In genomic region chr1:168693197-168693871, GRCh38 we compare ENCODE assay signal across 1 cellular context.
TF ChIP-seq lines count a peak whose summit lies in the region.

No MANE protein-coding gene starts in this region.

TF ChIP-seq in HepG2, 621 proteins besides CTCF, POLR2A, EP300 and RAD21 (continued from another document and continues in another):
- TF ChIP-seq, protein P1, sequence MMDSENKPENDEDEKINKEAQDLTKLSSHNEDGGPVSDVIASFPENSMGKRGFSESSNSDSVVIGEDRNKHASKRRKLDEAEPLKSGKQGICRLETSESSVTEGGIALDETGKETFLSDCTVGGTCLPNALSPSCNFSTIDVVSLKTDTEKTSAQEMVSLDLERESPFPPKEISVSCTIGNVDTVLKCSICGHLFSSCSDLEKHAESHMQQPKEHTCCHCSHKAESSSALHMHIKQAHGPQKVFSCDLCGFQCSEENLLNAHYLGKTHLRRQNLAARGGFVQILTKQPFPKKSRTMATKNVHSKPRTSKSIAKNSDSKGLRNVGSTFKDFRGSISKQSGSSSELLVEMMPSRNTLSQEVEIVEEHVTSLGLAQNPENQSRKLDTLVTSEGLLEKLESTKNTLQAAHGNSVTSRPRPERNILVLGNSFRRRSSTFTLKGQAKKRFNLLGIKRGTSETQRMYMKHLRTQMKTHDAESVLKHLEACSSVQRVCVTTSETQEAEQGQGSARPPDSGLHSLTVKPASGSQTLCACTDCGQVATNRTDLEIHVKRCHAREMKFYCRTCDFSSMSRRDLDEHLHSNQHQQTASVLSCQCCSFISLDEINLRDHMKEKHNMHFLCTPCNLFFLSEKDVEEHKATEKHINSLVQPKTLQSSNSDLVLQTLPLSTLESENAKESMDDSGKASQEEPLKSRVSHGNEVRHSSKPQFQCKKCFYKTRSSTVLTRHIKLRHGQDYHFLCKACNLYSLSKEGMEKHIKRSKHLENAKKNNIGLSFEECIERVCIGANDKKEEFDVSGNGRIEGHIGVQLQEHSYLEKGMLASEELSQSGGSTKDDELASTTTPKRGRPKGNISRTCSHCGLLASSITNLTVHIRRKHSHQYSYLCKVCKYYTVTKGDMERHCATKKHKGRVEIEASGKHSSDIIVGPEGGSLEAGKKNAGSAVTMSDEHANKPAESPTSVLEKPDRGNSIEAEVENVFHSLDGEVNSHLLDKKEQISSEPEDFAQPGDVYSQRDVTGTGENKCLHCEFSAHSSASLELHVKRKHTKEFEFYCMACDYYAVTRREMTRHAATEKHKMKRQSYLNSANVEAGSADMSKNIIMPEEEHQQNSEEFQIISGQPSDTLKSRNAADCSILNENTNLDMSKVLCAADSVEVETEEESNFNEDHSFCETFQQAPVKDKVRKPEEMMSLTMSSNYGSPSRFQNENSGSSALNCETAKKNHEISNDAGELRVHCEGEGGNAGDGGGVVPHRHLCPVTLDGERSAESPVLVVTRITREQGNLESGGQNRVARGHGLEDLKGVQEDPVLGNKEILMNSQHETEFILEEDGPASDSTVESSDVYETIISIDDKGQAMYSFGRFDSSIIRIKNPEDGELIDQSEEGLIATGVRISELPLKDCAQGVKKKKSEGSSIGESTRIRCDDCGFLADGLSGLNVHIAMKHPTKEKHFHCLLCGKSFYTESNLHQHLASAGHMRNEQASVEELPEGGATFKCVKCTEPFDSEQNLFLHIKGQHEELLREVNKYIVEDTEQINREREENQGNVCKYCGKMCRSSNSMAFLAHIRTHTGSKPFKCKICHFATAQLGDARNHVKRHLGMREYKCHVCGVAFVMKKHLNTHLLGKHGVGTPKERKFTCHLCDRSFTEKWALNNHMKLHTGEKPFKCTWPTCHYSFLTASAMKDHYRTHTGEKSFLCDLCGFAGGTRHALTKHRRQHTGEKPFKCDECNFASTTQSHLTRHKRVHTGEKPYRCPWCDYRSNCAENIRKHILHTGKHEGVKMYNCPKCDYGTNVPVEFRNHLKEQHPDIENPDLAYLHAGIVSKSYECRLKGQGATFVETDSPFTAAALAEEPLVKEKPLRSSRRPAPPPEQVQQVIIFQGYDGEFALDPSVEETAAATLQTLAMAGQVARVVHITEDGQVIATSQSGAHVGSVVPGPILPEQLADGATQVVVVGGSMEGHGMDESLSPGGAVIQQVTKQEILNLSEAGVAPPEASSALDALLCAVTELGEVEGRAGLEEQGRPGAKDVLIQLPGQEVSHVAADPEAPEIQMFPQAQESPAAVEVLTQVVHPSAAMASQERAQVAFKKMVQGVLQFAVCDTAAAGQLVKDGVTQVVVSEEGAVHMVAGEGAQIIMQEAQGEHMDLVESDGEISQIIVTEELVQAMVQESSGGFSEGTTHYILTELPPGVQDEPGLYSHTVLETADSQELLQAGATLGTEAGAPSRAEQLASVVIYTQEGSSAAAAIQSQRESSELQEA (CRISPR knock-in tag; IDR thresholded peaks at IDR 0.05; ENCODE audit: not compliant biosample characterization) = no peak
- TF ChIP-seq TFE3 (CRISPR knock-in tag; IDR thresholded peaks at IDR 0.05) = no peak; the same call in 1 of the 2 replicates
- TF ChIP-seq MLX (CRISPR knock-in tag; IDR thresholded peaks at IDR 0.05) = 0 out of 2 replicates have a peak, but pooled peaks have one; percentile 38
- TF ChIP-seq HMGXB3 (CRISPR knock-in tag; IDR thresholded peaks at IDR 0.05; ENCODE audit: borderline replicate concordance) = no peak
- TF ChIP-seq CREM (IDR thresholded peaks at IDR 0.05) = peak; percentile 75
- TF ChIP-seq CREM (CRISPR knock-in tag; IDR thresholded peaks at IDR 0.05) = no peak
- no peak for TF ChIP-seq CSRNP1 (CRISPR knock-in tag; IDR thresholded peaks at IDR 0.05)
- peak; percentile 73 for TF ChIP-seq TCF7L2 (IDR thresholded peaks at IDR 0.05; ENCODE audit: low read depth, low read length)
- peak; percentile 92 for TF ChIP-seq MED1 (CRISPR knock-in tag; IDR thresholded peaks at IDR 0.05)
- no peak for TF ChIP-seq RAD51 (IDR thresholded peaks at IDR 0.05; ENCODE audit: borderline replicate concordance)
- TF ChIP-seq ZNF337 (CRISPR knock-in tag; IDR thresholded peaks at IDR 0.05; ENCODE audit: borderline replicate concordance, low read depth) = no peak
- 0 out of 2 replicates have a peak, but pooled peaks have one; percentile 11 for TF ChIP-seq STAG1 (CRISPR knock-in tag; IDR thresholded peaks at IDR 0.05)
- no peak for TF ChIP-seq TSC22D2 (CRISPR knock-in tag; IDR thresholded peaks at IDR 0.05; ENCODE audit: borderline replicate concordance)
- no peak; the same call in 1 of the 2 replicates for TF ChIP-seq KAT8 (CRISPR knock-in tag; IDR thresholded peaks at IDR 0.05)
- no peak for TF ChIP-seq CAMTA2 (CRISPR knock-in tag; IDR thresholded peaks at IDR 0.05; ENCODE audit: borderline replicate concordance)
- TF ChIP-seq, protein P2, sequence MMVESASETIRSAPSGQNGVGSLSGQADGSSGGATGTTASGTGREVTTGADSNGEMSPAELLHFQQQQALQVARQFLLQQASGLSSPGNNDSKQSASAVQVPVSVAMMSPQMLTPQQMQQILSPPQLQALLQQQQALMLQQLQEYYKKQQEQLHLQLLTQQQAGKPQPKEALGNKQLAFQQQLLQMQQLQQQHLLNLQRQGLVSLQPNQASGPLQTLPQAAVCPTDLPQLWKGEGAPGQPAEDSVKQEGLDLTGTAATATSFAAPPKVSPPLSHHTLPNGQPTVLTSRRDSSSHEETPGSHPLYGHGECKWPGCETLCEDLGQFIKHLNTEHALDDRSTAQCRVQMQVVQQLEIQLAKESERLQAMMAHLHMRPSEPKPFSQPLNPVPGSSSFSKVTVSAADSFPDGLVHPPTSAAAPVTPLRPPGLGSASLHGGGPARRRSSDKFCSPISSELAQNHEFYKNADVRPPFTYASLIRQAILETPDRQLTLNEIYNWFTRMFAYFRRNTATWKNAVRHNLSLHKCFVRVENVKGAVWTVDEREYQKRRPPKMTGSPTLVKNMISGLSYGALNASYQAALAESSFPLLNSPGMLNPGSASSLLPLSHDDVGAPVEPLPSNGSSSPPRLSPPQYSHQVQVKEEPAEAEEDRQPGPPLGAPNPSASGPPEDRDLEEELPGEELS (CRISPR knock-in tag; IDR thresholded peaks at IDR 0.05) = peak; percentile 79
- TF ChIP-seq ZNF17 (CRISPR knock-in tag; IDR thresholded peaks at IDR 0.05) = no peak
- TF ChIP-seq CC2D1A (CRISPR knock-in tag; IDR thresholded peaks at IDR 0.05) = no peak
- TF ChIP-seq ZNF44 (CRISPR knock-in tag; IDR thresholded peaks at IDR 0.05) = no peak
- no peak for TF ChIP-seq ARNT2 (CRISPR knock-in tag; IDR thresholded peaks at IDR 0.05; ENCODE audit: low read depth)
- no peak for TF ChIP-seq ZNF891 (CRISPR knock-in tag; IDR thresholded peaks at IDR 0.05)
- no peak for TF ChIP-seq FOXP1 (IDR thresholded peaks at IDR 0.05)
- TF ChIP-seq FOXP1 (CRISPR knock-in tag; IDR thresholded peaks at IDR 0.05) = peak; percentile 65
- no peak for TF ChIP-seq XRCC5 (optimal IDR thresholded peaks at IDR 0.05; ENCODE audit: low read length)
- no peak for TF ChIP-seq ZNF142 (CRISPR knock-in tag; IDR thresholded peaks at IDR 0.05)
